18 cellular contexts compared by ENCODE assay signal in genomic region chr3:159029306-159030026, GRCh38. TPM values are rescaled to one million over a fixed set of nuclear protein-coding genes. Genes with fewer than 3 reads are reported as not detected.
DNase-seq lines count a peak whose midpoint lies in the region; ATAC-seq, FAIRE-seq and TF ChIP-seq lines count a peak whose summit lies in the region.
"Had no signal": no experiment of that assay in that cellular context is flagged by ENCODE, and none has a peak within 500 bp of the region (broad histone marks: within the 10 kb centered on the region; RNA-seq: fewer than 3 reads in every experiment).

No MANE protein-coding gene starts in this region.

- DNase-seq in ELR (ENCODE audit: low read depth) (peak; percentile 24), kidney (no peak), HK-2 (ENCODE audit: unreplicated experiment) (no peak), endothelial cell (ENCODE audit: low spot score) (no peak), Right ventricle myocardium superior (no peak)
- DNase-seq: 8988T; effector CD4-positive, alpha-beta T cell; foreskin keratinocyte; immature natural killer cell; Peyer's patch; posterior cingulate gyrus; T1000 had no signal

- H3K9me3 Mint-ChIP-seq in endothelial cell (ENCODE audit: unreplicated experiment): no peaks in the 10 kb centered on the region

- TF ChIP-seq CTCF in kidney (IDR thresholded peaks at IDR 0.05; ENCODE audit: borderline replicate concordance, extremely low read depth, insufficient read depth) (no peak), endothelial cell (IDR thresholded peaks at IDR 0.05; ENCODE audit: unreplicated experiment) (no peak)

- no peaks in the 10 kb centered on the region for H3K36me3 Mint-ChIP-seq in endothelial cell (ENCODE audit: low read depth, unreplicated experiment)
- H3K36me3 Mint-ChIP-seq: immature natural killer cell had no signal

- no peaks in the 10 kb centered on the region for H3K4me1 Mint-ChIP-seq in endothelial cell (ENCODE audit: unreplicated experiment)
- H3K4me1 Mint-ChIP-seq: immature natural killer cell had no signal

- H3K9me3 ChIP-seq in kidney (ENCODE audit: control insufficient read depth in 1 of 2, low read length in 2 of 2): peaks cover 0 to 4% of the 10 kb centered on the region in 2 donors
- H3K9me3 ChIP-seq: Peyer's patch had no signal

- H3K27me3 Mint-ChIP-seq in endothelial cell (ENCODE audit: unreplicated experiment): peaks cover 2% of the 10 kb centered on the region

- intact Hi-C loops in kidney (cut with DNase I) (no loop called here), Right ventricle myocardium superior (cut with DNase I) (no loop called here)

- FAIRE-seq in kidney (lab: Jason Lieb, UNC): no peak

- ATAC-seq in GM19328 (IDR thresholded peaks at IDR 0.05; ENCODE audit: unreplicated experiment) (peak; percentile 73), HG02623 (IDR thresholded peaks at IDR 0.05; ENCODE audit: unreplicated experiment) (peak; percentile 68), HG03342 (IDR thresholded peaks at IDR 0.05; ENCODE audit: unreplicated experiment) (peak; percentile 73), Right ventricle myocardium superior (ENCODE audit: poor library complexity) (no peak)
- ATAC-seq: foreskin keratinocyte had no signal

- no peak overlapping the region for H3K9ac ChIP-seq in kidney (ENCODE audit: low read length in 2 of 2)

- H3K4me3 ChIP-seq in kidney (ENCODE audit: low read length in 2 of 2): no peak overlapping the region
- H3K4me3 ChIP-seq: Peyer's patch had no signal

- no peak overlapping the region for H3K27ac Mint-ChIP-seq in endothelial cell (ENCODE audit: unreplicated experiment)
- H3K27ac Mint-ChIP-seq: immature natural killer cell had no signal

- no peak overlapping the region for H3K4me3 Mint-ChIP-seq in endothelial cell (ENCODE audit: unreplicated experiment)
- H3K4me3 Mint-ChIP-seq: immature natural killer cell had no signal

- no peaks in the 10 kb centered on the region for H3K36me3 ChIP-seq in kidney (ENCODE audit: control insufficient read depth in 1 of 2, insufficient read depth in 2 of 2, low read length in 2 of 2)
- H3K36me3 ChIP-seq: Peyer's patch had no signal

- H3K4me1 ChIP-seq in kidney (ENCODE audit: control insufficient read depth in 1 of 2, insufficient read depth in 1 of 2, low read depth in 1 of 2, low read length in 2 of 2): no peaks in the 10 kb centered on the region
- H3K4me1 ChIP-seq: Peyer's patch had no signal

- no peak overlapping the region for H3K27ac ChIP-seq in kidney (ENCODE audit: low read depth in 2 of 2, low read length in 2 of 2)
- H3K27ac ChIP-seq: foreskin keratinocyte, Peyer's patch had no signal

RNA-seq across cellular contexts. Expression of gene IQCJ, which starts 39.7 kb away (rescaled TPM):
- not detected for total RNA-seq in kidney
- not detected for polyA plus RNA-seq in kidney (ENCODE audit: insufficient read depth, low read depth, low replicate concordance)
- total RNA-seq in endothelial cell (ENCODE audit: unreplicated experiment): not detected
- total RNA-seq in Right ventricle myocardium superior: 0.30 TPM
- total RNA-seq: foreskin keratinocyte, mononuclear cell, NCI-H460, Peyer's patch, ureter had no signal
- polyA plus RNA-seq: foreskin keratinocyte, immature natural killer cell had no signal
